12 cellular contexts compared by ENCODE assay signal in the genomic region with DNA sequence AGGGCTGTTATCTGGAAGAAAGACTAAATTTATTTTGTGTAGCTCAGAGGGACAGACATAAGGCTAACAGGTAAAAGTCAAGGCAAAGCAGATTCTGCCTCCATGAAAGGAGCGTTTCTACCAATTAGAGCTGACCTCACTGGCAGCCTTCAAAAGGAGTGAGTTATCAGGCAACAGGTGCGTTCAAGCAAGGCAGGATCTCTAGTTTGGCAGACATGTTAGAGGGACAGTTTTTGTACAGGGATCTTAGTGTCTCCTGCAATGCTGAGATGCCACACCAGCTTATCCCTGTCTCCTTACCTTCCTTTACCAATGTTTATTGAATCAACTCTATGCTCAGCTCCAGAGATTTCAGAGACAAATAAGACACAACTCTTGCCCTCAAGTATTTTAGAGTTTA.
"Had no signal": no experiment of that assay in that cellular context is flagged by ENCODE, and none has a peak within 500 bp of the region (broad histone marks: within the 10 kb centered on the region; RNA-seq: fewer than 3 reads in every experiment).

No MANE protein-coding gene starts in this region.

- H3K36me3 ChIP-seq: lower lobe of right lung, prostate gland, stomach, tibial nerve had no signal

- H3K4me3 ChIP-seq: lower lobe of right lung, mucosa of descending colon, prostate gland, stomach, tibial nerve had no signal

- H3K4me1 ChIP-seq: prostate gland had no signal

- H3K27me3 ChIP-seq: stomach, tibial nerve had no signal

- H3K9me3 ChIP-seq: lower lobe of right lung, mucosa of descending colon, prostate gland, stomach, tibial nerve had no signal

- H3K27ac Mint-ChIP-seq: activated CD4-positive, alpha-beta memory T cell treated with anti-CD3 and anti-CD28 coated beads for 36 hours; activated CD4-positive, alpha-beta T cell treated with anti-CD3 and anti-CD28 coated beads, Interleukin-2, amount 10 ng/mL, durations not matched to agents 24 days and 14 days; activated naive CD4-positive, alpha-beta T cell treated with anti-CD3 and anti-CD28 coated beads, Interleukin-2, amount 10 ng/mL, durations not matched to agents 7 days and 5 days; activated T-helper 1 cell treated with anti-CD3 and anti-CD28 coated beads, Interleukin-12 subunit alpha, Interleukin-12 subunit beta, Interleukin-2, Interleukin-4 antibody, amounts not matched to agents 30 ng/mL and 10 ng/mL and 1 ng/mL, durations not matched to agents 14 hours and 24 hours and 36 hours; nephron; stimulated activated naive B cell treated with anti-CD40 and anti-IgM and Interleukin-4, amounts not matched to agents 10 μg/mL and 1 μg/mL and 100 μg/mL, for 72 hours had no signal

- H3K27ac ChIP-seq: lower lobe of right lung, prostate gland, stomach, tibial nerve, VCaP had no signal

- H3K36me3 Mint-ChIP-seq: activated CD4-positive, alpha-beta memory T cell treated with anti-CD3 and anti-CD28 coated beads for 36 hours; activated naive CD4-positive, alpha-beta T cell treated with anti-CD3 and anti-CD28 coated beads, Interleukin-2, amount 10 ng/mL, durations not matched to agents 7 days and 5 days; stimulated activated naive B cell treated with anti-CD40 and anti-IgM and Interleukin-4, amounts not matched to agents 10 μg/mL and 1 μg/mL and 100 μg/mL, for 72 hours had no signal

- H3K4me1 Mint-ChIP-seq: activated CD4-positive, alpha-beta T cell treated with anti-CD3 and anti-CD28 coated beads, Interleukin-2, amount 10 ng/mL, durations not matched to agents 24 days and 14 days; activated naive CD4-positive, alpha-beta T cell treated with anti-CD3 and anti-CD28 coated beads, Interleukin-2, amount 10 ng/mL, durations not matched to agents 7 days and 5 days; nephron; stimulated activated naive B cell treated with anti-CD40 and anti-IgM and Interleukin-4, amounts not matched to agents 10 μg/mL and 1 μg/mL and 100 μg/mL, for 72 hours had no signal

- H3K4me3 Mint-ChIP-seq: activated CD4-positive, alpha-beta memory T cell treated with anti-CD3 and anti-CD28 coated beads for 36 hours; activated CD4-positive, alpha-beta T cell treated with anti-CD3 and anti-CD28 coated beads, Interleukin-2, amount 10 ng/mL, durations not matched to agents 24 days and 14 days; activated naive CD4-positive, alpha-beta T cell treated with anti-CD3 and anti-CD28 coated beads, Interleukin-2, amount 10 ng/mL, durations not matched to agents 7 days and 5 days; activated T-helper 1 cell treated with anti-CD3 and anti-CD28 coated beads, Interleukin-12 subunit alpha, Interleukin-12 subunit beta, Interleukin-2, Interleukin-4 antibody, amounts not matched to agents 30 ng/mL and 10 ng/mL and 1 ng/mL, durations not matched to agents 14 hours and 24 hours and 36 hours; nephron; stimulated activated naive B cell treated with anti-CD40 and anti-IgM and Interleukin-4, amounts not matched to agents 10 μg/mL and 1 μg/mL and 100 μg/mL, for 72 hours had no signal

- H3K9me3 Mint-ChIP-seq: activated CD4-positive, alpha-beta memory T cell treated with anti-CD3 and anti-CD28 coated beads for 36 hours; activated CD4-positive, alpha-beta T cell treated with anti-CD3 and anti-CD28 coated beads, Interleukin-2, amount 10 ng/mL, durations not matched to agents 24 days and 14 days; activated naive CD4-positive, alpha-beta T cell treated with anti-CD3 and anti-CD28 coated beads, Interleukin-2, amount 10 ng/mL, durations not matched to agents 7 days and 5 days; activated T-helper 1 cell treated with anti-CD3 and anti-CD28 coated beads, Interleukin-12 subunit alpha, Interleukin-12 subunit beta, Interleukin-2, Interleukin-4 antibody, amounts not matched to agents 30 ng/mL and 10 ng/mL and 1 ng/mL, durations not matched to agents 14 hours and 24 hours and 36 hours; nephron; stimulated activated naive B cell treated with anti-CD40 and anti-IgM and Interleukin-4, amounts not matched to agents 10 μg/mL and 1 μg/mL and 100 μg/mL, for 72 hours had no signal
